ENCODE assay signal across 9 cellular contexts in genomic region chr1:2108213-2108876, GRCh38. TPM values are rescaled to one million over a fixed set of nuclear protein-coding genes. Genes with fewer than 3 reads are reported as not detected.
DNase-seq lines count a peak whose midpoint lies in the region; ATAC-seq, FAIRE-seq and TF ChIP-seq lines count a peak whose summit lies in the region.
"Had no signal": no experiment of that assay in that cellular context is flagged by ENCODE, and none has a peak within 500 bp of the region (broad histone marks: within the 10 kb centered on the region; RNA-seq: fewer than 3 reads in every experiment).

No MANE protein-coding gene starts in this region.

- CTCF ChIA-PET in GM10248 (lab: Yijun Ruan, JAX) = interaction anchor here (1.3 kb wide), 1 partner anchor 66 kb away, joined by 3 read pairs; no protein-coding TSS in a partner anchor

- no peaks in the 10 kb centered on the region for H3K27me3 ChIP-seq in left ventricle myocardium inferior (ENCODE audit: low read depth)

- POLR2A ChIA-PET in GM10248 (lab: Yijun Ruan, JAX) = no interaction called here

- intact Hi-C loops in left ventricle myocardium inferior (cut with micrococcal nuclease) = no loop called here

- no peaks in the 10 kb centered on the region for H3K9me3 ChIP-seq in left ventricle myocardium inferior (replicated peaks)

- TF ChIP-seq CTCF in 22Rv1 (IDR thresholded peaks at IDR 0.05) (0 out of 2 replicates have a peak, but pooled peaks have one; percentile 18), GM10248 (IDR thresholded peaks at IDR 0.05; ENCODE audit: control extremely low read depth, extremely low read depth, low read depth, missing control alignments) (peak; percentile 35), left ventricle myocardium inferior (IDR thresholded peaks at IDR 0.05; ENCODE audit: borderline replicate concordance) (peak; percentile 43)

- no peak for DNase-seq in GM10248 (ENCODE audit: extremely low spot score)
- no peak for DNase-seq in left ventricle myocardium inferior
- no peak for DNase-seq in T-helper 2 cell
- no peak for DNase-seq in GM19239 (ENCODE audit: insufficient read length, low spot score)
- DNase-seq: activated CD4-positive, alpha-beta memory T cell treated with anti-CD3 and anti-CD28 coated beads, Interleukin-2, amount 10 ng/mL, durations not matched to agents 7 days and 5 days had no signal

- H3K4me3 ChIP-seq in left ventricle myocardium inferior = no peak overlapping the region

- no peaks in the 10 kb centered on the region for H3K36me3 ChIP-seq in left ventricle myocardium inferior

- H3K4me1 ChIP-seq in left ventricle myocardium inferior = peaks cover 5% of the 10 kb centered on the region

- ATAC-seq in SK-N-SH treated with all-trans-retinoic acid at 6 μM for 48 hours (peak; percentile 73), HG02763 (IDR thresholded peaks at IDR 0.05; ENCODE audit: unreplicated experiment) (no peak), HG03097 (IDR thresholded peaks at IDR 0.05; ENCODE audit: low FRiP score, unreplicated experiment) (no peak)

- FAIRE-seq in GM19239 (lab: Jason Lieb, UNC) = no peak

- H3K27ac ChIP-seq in 22Rv1 (no peak overlapping the region), left ventricle myocardium inferior (replicated peaks) (no peak overlapping the region)

TF ChIP-seq in SK-N-SH treated with all-trans-retinoic acid at 6 μM for 48 hours, 23 proteins besides CTCF, POLR2A, EP300 and RAD21:
- TF ChIP-seq OSR1 (CRISPR knock-in tag; IDR thresholded peaks at IDR 0.05) = no peak
- TF ChIP-seq ESRRG (CRISPR knock-in tag; IDR thresholded peaks at IDR 0.05) = no peak
- TF ChIP-seq PPARA (CRISPR knock-in tag; IDR thresholded peaks at IDR 0.05; ENCODE audit: borderline replicate concordance) = no peak
- TF ChIP-seq ZNF70 (CRISPR knock-in tag; IDR thresholded peaks at IDR 0.05) = no peak
- TF ChIP-seq ARNTL (CRISPR knock-in tag; IDR thresholded peaks at IDR 0.05; ENCODE audit: borderline replicate concordance, low read depth) = no peak
- TF ChIP-seq CREB5 (CRISPR knock-in tag; IDR thresholded peaks at IDR 0.05; ENCODE audit: low read depth) = no peak
- no peak for TF ChIP-seq CSDC2 (CRISPR knock-in tag; IDR thresholded peaks at IDR 0.05)
- no peak for TF ChIP-seq CSRNP3 (CRISPR knock-in tag; IDR thresholded peaks at IDR 0.05)
- TF ChIP-seq ZC3H10 (CRISPR knock-in tag; IDR thresholded peaks at IDR 0.05) = no peak

RNA-seq across cellular contexts. Expression of gene PRKCZ, which starts 58.1 kb away (rescaled TPM):
- 19.1 TPM for total RNA-seq in left ventricle myocardium inferior
